25 cellular contexts compared by ENCODE assay signal in the genomic region with DNA sequence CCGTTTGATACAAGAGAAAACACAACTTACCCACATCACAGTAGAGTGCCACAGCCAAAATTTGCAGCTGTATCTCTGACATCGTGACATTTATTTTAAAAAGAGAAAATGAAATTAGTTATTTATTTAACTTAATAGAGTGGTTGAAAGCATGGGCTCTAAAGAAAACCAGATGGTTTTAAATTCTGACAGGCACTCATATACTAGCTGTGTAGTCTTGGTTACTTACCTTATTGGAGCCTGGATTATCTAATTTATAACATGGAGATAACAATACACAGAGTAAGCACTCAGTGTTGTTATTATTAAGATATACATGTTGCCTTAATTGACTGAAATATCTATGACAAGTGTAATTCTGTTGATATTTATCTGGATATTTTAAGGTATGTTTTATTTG.
"Had no signal": no experiment of that assay in that cellular context is flagged by ENCODE, and none has a peak within 500 bp of the region (broad histone marks: within the 10 kb centered on the region; RNA-seq: fewer than 3 reads in every experiment).

No MANE protein-coding gene starts in this region.

- H3K27me3 ChIP-seq: colonic mucosa, dorsolateral prefrontal cortex, esophagus muscularis mucosa, esophagus squamous epithelium, foreskin keratinocyte, gastrocnemius medialis, gastroesophageal sphincter, heart left ventricle, heart right ventricle, hepatocyte had no signal

- H3K27ac ChIP-seq: colonic mucosa, coronary artery, dorsolateral prefrontal cortex, epithelial cell of prostate, esophagus muscularis mucosa, esophagus squamous epithelium, foreskin keratinocyte, gastrocnemius medialis, gastroesophageal sphincter, heart left ventricle, heart right ventricle, hepatocyte had no signal

- H3K79me2 ChIP-seq: hepatocyte had no signal

- H3K36me3 ChIP-seq: colonic mucosa, esophagus muscularis mucosa, esophagus squamous epithelium, gastrocnemius medialis, gastroesophageal sphincter, heart left ventricle, heart right ventricle had no signal

- DNase-seq: colonic mucosa; cortex of kidney; dermis blood vessel endothelial cell; dorsolateral prefrontal cortex; effector CD4-positive, alpha-beta T cell; effector CD8-positive, alpha-beta T cell; effector memory CD4-positive, alpha-beta T cell; effector memory CD8-positive, alpha-beta T cell; endodermal cell; erythroblast; esophagus squamous epithelium; foreskin fibroblast; foreskin keratinocyte; foreskin melanocyte; gastrocnemius medialis; glutamatergic neuron; head of caudate nucleus; heart left ventricle; heart right ventricle had no signal

- ATAC-seq: effector memory CD8-positive, alpha-beta T cell; esophagus mucosa; foreskin keratinocyte; gastrocnemius medialis; gastroesophageal sphincter; heart left ventricle; heart right ventricle had no signal

- H3K4me1 ChIP-seq: colonic mucosa, esophagus squamous epithelium, foreskin keratinocyte, gastrocnemius medialis, gastroesophageal sphincter, heart left ventricle, heart right ventricle had no signal

- H3K9me3 ChIP-seq: colonic mucosa, esophagus muscularis mucosa, esophagus squamous epithelium, gastrocnemius medialis, gastroesophageal sphincter, heart left ventricle, heart right ventricle had no signal

- H2AFZ ChIP-seq: hepatocyte had no signal

- H3K4me3 ChIP-seq: colonic mucosa, coronary artery, dorsolateral prefrontal cortex, esophagus muscularis mucosa, esophagus squamous epithelium, gastrocnemius medialis, gastroesophageal sphincter, heart left ventricle, heart right ventricle, hepatocyte had no signal

- H3K4me2 ChIP-seq: hepatocyte had no signal
